Comparison of ENCODE assay signal across 8 cellular contexts in the genomic region with DNA sequence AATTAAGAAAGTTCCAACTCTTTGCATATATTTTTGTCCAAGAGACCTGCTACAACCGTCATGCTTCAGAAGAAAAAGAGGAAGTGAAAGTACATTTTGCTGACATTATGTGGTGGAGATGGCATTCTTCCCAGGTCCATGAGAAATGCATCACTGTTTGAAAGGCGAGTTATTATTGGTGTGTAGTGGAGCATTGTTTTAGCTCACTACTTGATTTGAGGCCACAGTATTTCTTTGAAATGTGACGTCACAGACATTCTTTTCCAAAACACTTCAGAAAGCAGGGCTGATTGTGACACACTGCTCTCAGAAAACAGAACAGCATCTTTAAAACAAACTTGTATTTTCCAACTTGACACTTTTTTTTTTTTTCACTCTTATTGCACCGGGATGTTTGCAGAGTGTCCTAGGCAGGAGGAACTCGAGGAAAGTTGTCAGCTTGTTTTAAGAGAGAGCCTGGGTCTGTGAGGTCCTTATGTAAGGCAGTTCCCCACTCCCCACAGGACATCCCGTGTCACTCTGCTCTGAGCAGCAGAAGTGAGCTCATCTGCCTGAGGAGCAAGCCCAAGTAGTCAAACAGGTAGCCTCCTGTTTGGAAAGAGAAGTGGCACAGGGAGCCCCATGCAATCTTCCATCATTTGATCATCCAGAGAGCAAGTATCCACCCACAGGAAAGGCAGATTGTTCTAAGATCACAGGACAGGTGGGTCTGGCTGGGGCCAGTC. TPM values are rescaled to one million over a fixed set of nuclear protein-coding genes. Genes with fewer than 3 reads are reported as not detected.
DNase-seq lines count a peak whose midpoint lies in the region; ATAC-seq, FAIRE-seq and TF ChIP-seq lines count a peak whose summit lies in the region.

No MANE protein-coding gene starts in this region.

- peaks cover 48% of the 10 kb centered on the region for H3K4me1 Mint-ChIP-seq in CD4-positive, alpha-beta T cell (ENCODE audit: low read depth)
- peaks cover 16 to 22% (median 22%) of the 10 kb centered on the region in 3 donors for H3K4me1 Mint-ChIP-seq in naive B cell

- no peak for TF ChIP-seq CTCF in CD4-positive, alpha-beta T cell (IDR thresholded peaks at IDR 0.05)
- no peak for TF ChIP-seq CTCF in epithelial cell of esophagus (IDR thresholded peaks at IDR 0.05; ENCODE audit: insufficient read depth, low read depth, low read length, missing control alignments)
- TF ChIP-seq CTCF in D721Med (IDR thresholded peaks at IDR 0.05; ENCODE audit: insufficient read depth, missing control alignments), result no peak

- H3K9me3 ChIP-seq in CD4-positive, alpha-beta T cell (ENCODE audit: control insufficient read depth, low read length), result no peaks in the 10 kb centered on the region

- POLR2A ChIA-PET in CD4-positive, alpha-beta T cell (lab: Charles Lee), result no interaction called here

- no peak for DNase-seq in CD4-positive, alpha-beta T cell
- DNase-seq in GM19238 (ENCODE audit: insufficient read length, low spot score) (peak; percentile 8), SIG-M5 treated with dmso at 0.1 percent for 504 hours (lab: John Stamatoyannopoulos, UW; ENCODE audit: unreplicated experiment) (peak; percentile 87), epithelial cell of esophagus (ENCODE audit: low read depth) (peak; percentile 80), naive B cell (peak; percentile 53), D721Med (ENCODE audit: insufficient read length, low spot score) (no peak)
- DNase-seq in NK-92 treated with Interleukin-12 subunit alpha and Interleukin-12 subunit beta, amount 100 ng/mL, for 24 hours (lab: John Stamatoyannopoulos, UW), result no peak

- intact Hi-C loops in CD4-positive, alpha-beta T cell (cut with DNase I, micrococcal nuclease), result no loop called here

- H3K27ac ChIP-seq in CD4-positive, alpha-beta T cell (ENCODE audit: low read depth, low read length), result no peak overlapping the region

- peak overlapping the region; percentile 62 for H3K4me3 ChIP-seq in epithelial cell of esophagus (ENCODE audit: low read length)

- no peaks in the 10 kb centered on the region for H3K27me3 Mint-ChIP-seq in CD4-positive, alpha-beta T cell
- H3K27me3 Mint-ChIP-seq in naive B cell, result peaks cover 0 to 15% (median 10%) of the 10 kb centered on the region in 3 donors

- no peak for FAIRE-seq in D721Med (lab: Jason Lieb, UNC)

- H3K27me3 ChIP-seq in CD4-positive, alpha-beta T cell (ENCODE audit: control insufficient read depth, insufficient read depth, low read length), result no peaks in the 10 kb centered on the region

- peak overlapping the region; percentile 78 for H3K4me3 Mint-ChIP-seq in CD4-positive, alpha-beta T cell
- peak overlapping the region in 6 of 8 donors; percentile 28 to 43 (median 32) for H3K4me3 Mint-ChIP-seq in naive B cell

- no peaks in the 10 kb centered on the region for H3K36me3 Mint-ChIP-seq in CD4-positive, alpha-beta T cell (ENCODE audit: low read depth)
- H3K36me3 Mint-ChIP-seq in naive B cell, result no peaks in the 10 kb centered on the region

- no peaks in the 10 kb centered on the region for H3K9me3 Mint-ChIP-seq in CD4-positive, alpha-beta T cell
- H3K9me3 Mint-ChIP-seq in naive B cell, result no peaks in the 10 kb centered on the region

- H3K27ac Mint-ChIP-seq in CD4-positive, alpha-beta T cell, result peak overlapping the region; percentile 81
- peak overlapping the region in 2 of 6 donors; percentile 45 to 78 for H3K27ac Mint-ChIP-seq in naive B cell

- CTCF ChIA-PET in CD4-positive, alpha-beta T cell (lab: Charles Lee), result no interaction called here

- peak; percentile 83 for ATAC-seq in CD4-positive, alpha-beta T cell (ENCODE audit: poor library complexity)
- peak; percentile 86 for ATAC-seq in HG03139 (IDR thresholded peaks at IDR 0.05; ENCODE audit: unreplicated experiment)
- peak; percentile 88 to 93 for ATAC-seq in naive B cell (ENCODE audit: low read depth in 2 of 2)

RNA-seq across cellular contexts. Expression of gene SPTLC3, which starts 1.1 kb away (rescaled TPM):
- total RNA-seq in CD4-positive, alpha-beta T cell, result under 1 TPM; 0.38 to 0.59 TPM
- polyA plus RNA-seq in naive B cell (ENCODE audit: low read depth in 6 of 6), result not detected

Comparison
In these comparisons a context has a peak if more than half of its experiments do, and no peak if none do; other contexts are left out.
1. DNase-seq: peak in GM19238 (single experiment), SIG-M5 treated with dmso at 0.1 percent for 504 hours (single experiment), epithelial cell of esophagus (single experiment) and naive B cell (single experiment); none in CD4-positive, alpha-beta T cell (0 of 10), NK-92 treated with Interleukin-12 subunit alpha and Interleukin-12 subunit beta, amount 100 ng/mL, for 24 hours (single experiment) and D721Med (single experiment).
2. Peak in every context shown above with its lines, with median percentiles within 50 percentile points of each other: ATAC-seq.